8 cellular contexts compared by ENCODE assay signal in genomic region chr3:33113772-33114621, GRCh38. TPM values are rescaled to one million over a fixed set of nuclear protein-coding genes. Genes with fewer than 3 reads are reported as not detected.
DNase-seq lines count a peak whose midpoint lies in the region; ATAC-seq, FAIRE-seq and TF ChIP-seq lines count a peak whose summit lies in the region.

Gene CRTAP (plus strand): TSS chr3:33114014. CDS start chr3:33114078, 64 bp downstream.

- H3K36me3 ChIP-seq in WERI-Rb-1, result peaks cover 6% of the 10 kb centered on the region
- no peaks in the 10 kb centered on the region for H3K36me3 ChIP-seq in breast epithelium
- no peaks in the 10 kb centered on the region for H3K36me3 ChIP-seq in small intestine (ENCODE audit: control insufficient read depth in 2 of 2, insufficient read depth in 2 of 2, low read length in 2 of 2)

- TF ChIP-seq CTCF in WERI-Rb-1 (IDR thresholded peaks at IDR 0.05; ENCODE audit: low read depth, low read length) (no peak), breast epithelium (IDR thresholded peaks at IDR 0.05) (no peak)

- intact Hi-C loops in breast epithelium (cut with DNase I; ENCODE audit: low total_unique reads), result no loop called here

- WGBS in small intestine, 3 donors, result 0% methylated on average over 75 to 98 of the region's 98 CpGs

- H3K4me3 ChIP-seq in WERI-Rb-1 (ENCODE audit: low read depth, low read length), result peak within 1 kb of the TSS; percentile 78
- H3K4me3 ChIP-seq in breast epithelium, result peak within 1 kb of the TSS; percentile 53 to 99 (median 89)
- H3K4me3 ChIP-seq in small intestine (ENCODE audit: low read depth in 1 of 2, low read length in 2 of 2), result peak within 1 kb of the TSS; percentile 77 to 78

- H3K4me1 ChIP-seq in breast epithelium, result no peaks in the 10 kb centered on the region
- H3K4me1 ChIP-seq in small intestine (ENCODE audit: control insufficient read depth in 2 of 2, insufficient read depth in 1 of 2, low read depth in 1 of 2, low read length in 1 of 2), result peaks cover 2 to 3% of the 10 kb centered on the region in 2 donors

- ATAC-seq in GM18508 (IDR thresholded peaks at IDR 0.05; ENCODE audit: insufficient read depth, unreplicated experiment) (peak; percentile 60), HG03025 (IDR thresholded peaks at IDR 0.05; ENCODE audit: low FRiP score, unreplicated experiment) (peak; percentile 85)

- no peak for FAIRE-seq in small intestine (lab: Jason Lieb, UNC)

- H3K27me3 ChIP-seq in WERI-Rb-1 (ENCODE audit: insufficient read depth, low read depth, severe bottlenecking) (no peaks in the 10 kb centered on the region), breast epithelium (no peaks in the 10 kb centered on the region), small intestine (ENCODE audit: control insufficient read depth in 2 of 2, insufficient read depth in 2 of 2, low read length in 2 of 2) (no peaks in the 10 kb centered on the region)

- TF ChIP-seq POLR2A in breast epithelium (IDR thresholded peaks at IDR 0.05), result no peak

- H3K9me3 ChIP-seq in WERI-Rb-1 (ENCODE audit: severe bottlenecking) (no peaks in the 10 kb centered on the region), breast epithelium (no peaks in the 10 kb centered on the region), small intestine (ENCODE audit: control insufficient read depth, low read depth) (no peaks in the 10 kb centered on the region)

- DNase-seq in A172 (ENCODE audit: low spot score), result peak; percentile 88
- peak; percentile 59 for DNase-seq in NCI-H2171 (lab: John Stamatoyannopoulos, UW)
- DNase-seq in WERI-Rb-1, result peak; percentile 90
- DNase-seq in breast epithelium (ENCODE audit: low spot score in 2 of 2), result peak; percentile 85 to 89
- peak; percentile 90 for DNase-seq in iPS-NIHi11 (ENCODE audit: low spot score)
- peak; percentile 92 for DNase-seq in small intestine

- H3K27ac ChIP-seq in WERI-Rb-1 (peak within 1 kb of the TSS; percentile 88), breast epithelium (peak within 1 kb of the TSS; percentile 92 to 96), small intestine (ENCODE audit: low read depth in 1 of 2, low read length in 1 of 2) (peak within 1 kb of the TSS; percentile 98)

RNA-seq across cellular contexts. Expression of gene CRTAP, which starts in this region (rescaled TPM):
- total RNA-seq in A172 (2014; rRNA removed; shearing (Covaris generic)), result 416 and 442 TPM in 2 replicates
- 100 to 1,000 TPM; 158 to 535 (median 180) TPM for total RNA-seq in breast epithelium
- polyA plus RNA-seq in small intestine, result 10 to 100 TPM; 13.0 to 90.7 (median 50.8) TPM

Comparison
In these comparisons a context has a peak if more than half of its experiments do, and no peak if none do; other contexts are left out.
1. Peak in every context shown above with its lines: DNase-seq, ATAC-seq, H3K4me3 ChIP-seq and H3K27ac ChIP-seq.